ENCODE assay signal across 18 cellular contexts in the genomic region with DNA sequence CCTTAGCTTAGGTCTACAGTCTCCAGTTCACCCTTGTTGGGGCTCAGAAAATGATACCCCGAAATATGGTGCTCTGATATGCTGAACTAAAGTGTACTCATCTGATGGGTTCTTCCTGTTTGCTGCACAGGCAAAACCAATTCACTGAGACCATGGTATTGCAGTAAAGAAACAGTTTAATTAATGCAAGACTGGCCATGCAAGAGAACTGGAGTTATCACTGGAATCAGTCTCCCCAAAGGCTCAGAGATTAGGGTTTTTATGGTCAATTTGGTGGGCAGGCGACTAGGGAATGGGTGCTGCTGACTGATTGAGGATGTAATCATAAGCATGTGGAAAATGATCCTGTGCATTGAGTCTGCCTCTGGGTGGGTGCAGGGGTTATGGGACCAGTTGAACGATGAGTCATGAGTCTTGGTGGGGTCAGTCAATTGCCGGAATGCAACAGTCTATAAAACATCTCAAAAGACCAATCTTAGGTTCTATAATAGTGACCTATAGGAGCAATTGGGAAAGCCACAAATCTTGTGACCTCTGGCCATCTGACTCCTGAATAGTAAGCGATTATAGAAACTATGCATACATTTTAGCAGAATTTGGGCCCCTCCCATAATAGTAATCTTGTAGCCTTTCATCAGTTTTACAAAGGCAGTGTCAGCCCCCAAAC.
A peak's percentile ranks its signal among the peaks of the same experiment; 100 is the strongest.
DNase-seq lines count a peak whose midpoint lies in the region; ATAC-seq, FAIRE-seq and TF ChIP-seq lines count a peak whose summit lies in the region.
"Had no signal": no experiment of that assay in that cellular context is flagged by ENCODE, and none has a peak within 500 bp of the region (broad histone marks: within the 10 kb centered on the region; RNA-seq: fewer than 3 reads in every experiment).

No MANE protein-coding gene starts in this region.

- CTCF ChIA-PET in Calu3 (lab: Charles Lee) = no interaction called here

- no peak for TF ChIP-seq POLR2A in Peyer's patch (IDR thresholded peaks at IDR 0.05)

- H3K4me3 ChIP-seq in Peyer's patch = no peak overlapping the region
- H3K4me3 ChIP-seq: GM12878 had no signal

- H3K27ac Mint-ChIP-seq in Calu3 (ENCODE audit: unreplicated experiment) (peak overlapping the region; percentile 78), naive B cell (peak overlapping the region in 4 of 6 donors; percentile 33 to 83 (median 51))

- peaks cover 6% of the 10 kb centered on the region for H3K36me3 Mint-ChIP-seq in Calu3 (ENCODE audit: insufficient read depth, unreplicated experiment)
- peaks cover 7 to 8% of the 10 kb centered on the region in 2 donors for H3K36me3 Mint-ChIP-seq in naive B cell

- peaks cover 3% of the 10 kb centered on the region for H3K9me3 Mint-ChIP-seq in Calu3 (ENCODE audit: low read depth, unreplicated experiment)
- H3K9me3 Mint-ChIP-seq in naive B cell = peaks cover 0 to 16% (median 4%) of the 10 kb centered on the region in 7 donors

- DNase-seq in Calu3 (no peak), HTR-8/SVneo (ENCODE audit: insufficient read length, low spot score) (no peak), SW480 (ENCODE audit: low spot score) (peak; percentile 68), naive B cell (no peak), Peyer's patch (no peak), caudate nucleus (lab: John Stamatoyannopoulos, UW) (no peak)
- DNase-seq: C1 segment of cervical spinal cord, DMS153, HCEC 1CT, KG1, NCI-H1092 treated with DMSO at 0.1 percent for 48 hours, NCI-H1694, NCI-H446, NCI-H774, T-helper 1 cell had no signal

- intact Hi-C loops in Calu3 (cut with micrococcal nuclease; ENCODE audit: unreplicated experiment) = no loop called here

- H3K9me3 ChIP-seq in Peyer's patch = no peaks in the 10 kb centered on the region

- no peaks in the 10 kb centered on the region for H3K4me1 ChIP-seq in Peyer's patch

- H3K4me1 Mint-ChIP-seq in Calu3 (ENCODE audit: low read depth, unreplicated experiment) (peaks cover 48% of the 10 kb centered on the region), naive B cell (peaks cover 42 to 64% (median 53%) of the 10 kb centered on the region in 3 donors)

- no peaks in the 10 kb centered on the region for H3K27me3 ChIP-seq in Peyer's patch

- H3K36me3 ChIP-seq in Peyer's patch = no peaks in the 10 kb centered on the region

- BruUV-seq in Calu3 (replicated peaks; lab: Mats Ljungman, UMichigan) = no TSS peak

- TF ChIP-seq CTCF in Calu3 (IDR thresholded peaks at IDR 0.05; ENCODE audit: unreplicated experiment) (no peak), Peyer's patch (IDR thresholded peaks at IDR 0.05) (no peak)

- H3K27me3 Mint-ChIP-seq in Calu3 (ENCODE audit: unreplicated experiment) = no peaks in the 10 kb centered on the region
- no peaks in the 10 kb centered on the region for H3K27me3 Mint-ChIP-seq in naive B cell

- peak; percentile 54 for FAIRE-seq in HTR-8/SVneo (lab: Jason Lieb, UNC)
- FAIRE-seq: GM12878, GM18507 had no signal

- ATAC-seq in naive B cell (ENCODE audit: low read depth in 2 of 2) = no peak
- ATAC-seq in HG02840 (IDR thresholded peaks at IDR 0.05; ENCODE audit: low FRiP score, unreplicated experiment) = no peak
- ATAC-seq: GM12878 had no signal

- H3K27ac ChIP-seq in Peyer's patch = no peak overlapping the region
- no peak overlapping the region for H3K27ac ChIP-seq in caudate nucleus (ENCODE audit: low read depth, low read length)

- H3K4me3 Mint-ChIP-seq in Calu3 (ENCODE audit: low read depth, unreplicated experiment) (no peak overlapping the region), naive B cell (peak overlapping the region in 4 of 8 donors; percentile 5 to 85 (median 66))
